Comparison of ENCODE assay signal across 37 cellular contexts in genomic region chr20:22536141-22536828, GRCh38. TPM values are rescaled to one million over a fixed set of nuclear protein-coding genes. Genes with fewer than 3 reads are reported as not detected.
"Had no signal": no experiment of that assay in that cellular context is flagged by ENCODE, and none has a peak within 500 bp of the region (broad histone marks: within the 10 kb centered on the region; RNA-seq: fewer than 3 reads in every experiment).

No MANE protein-coding gene starts in this region.

- H3K4me1 ChIP-seq: foreskin keratinocyte, gastroesophageal sphincter, heart right ventricle had no signal

- H3K27ac ChIP-seq: brain microvascular endothelial cell, coronary artery, dorsolateral prefrontal cortex, foreskin keratinocyte, gastroesophageal sphincter, heart right ventricle, hepatocyte, WERI-Rb-1 had no signal

- H3K36me3 ChIP-seq: brain microvascular endothelial cell, gastroesophageal sphincter, heart right ventricle, WERI-Rb-1 had no signal

- DNase-seq: activated B cell treated with CpG ODN at 0.5 μM for 24 hours; activated CD4-positive, alpha-beta T cell treated with anti-CD3 and anti-CD28 coated beads for 48 hours; activated CD4-positive, alpha-beta T cell treated with anti-CD3 and anti-CD28 coated beads, Interleukin-2, amount 50 U/mL, for 1 hour; activated CD4-positive, alpha-beta T cell treated with anti-CD3 and anti-CD28 coated beads, Interleukin-2, amount 50 U/mL, for 48 hours; activated CD8-positive, alpha-beta memory T cell treated with anti-CD3 and anti-CD28 coated beads for 24 hours; activated CD8-positive, alpha-beta T cell treated with anti-CD3 and anti-CD28 coated beads for 36 hours; activated effector memory CD4-positive, alpha-beta T cell treated with Interleukin-2 at 50 U/mL for 16 hours; activated gamma-delta T cell treated with Interleukin-2 at 50 U/mL for 16 hours; activated naive CD4-positive, alpha-beta T cell treated with anti-CD3 and anti-CD28 coated beads, Interleukin-2, amount 50 U/mL, for 16 hours; activated naive CD4-positive, alpha-beta T cell treated with Interleukin-2 at 50 U/mL for 16 hours; activated T-cell treated with anti-CD3 and anti-CD28 coated beads, Interleukin-2, amount 50 U/mL, for 4 hours; amniotic stem cell; anterior cingulate cortex; brain microvascular endothelial cell; dorsolateral prefrontal cortex; effector memory CD4-positive, alpha-beta T cell; endodermal cell; foreskin keratinocyte; heart right ventricle; T1000; WERI-Rb-1 had no signal

- FAIRE-seq: astrocyte, bronchial epithelial cell had no signal

- H2AFZ ChIP-seq: hepatocyte had no signal

- H3K27me3 ChIP-seq: brain microvascular endothelial cell had no signal

- H3K9me3 Mint-ChIP-seq: activated B cell treated with CpG ODN at 0.5 μM for 24 hours, endodermal cell had no signal

- H3K9me3 ChIP-seq: gastroesophageal sphincter, heart right ventricle had no signal

- H3K36me3 Mint-ChIP-seq: activated naive CD8-positive, alpha-beta T cell had no signal

- H3K4me2 ChIP-seq: hepatocyte had no signal

- H3K79me2 ChIP-seq: hepatocyte had no signal

- H3K27me3 Mint-ChIP-seq: activated B cell treated with CpG ODN at 0.5 μM for 24 hours; activated CD8-positive, alpha-beta T cell treated with anti-CD3 and anti-CD28 coated beads for 36 hours; activated naive CD8-positive, alpha-beta T cell; activated T-helper 17 cell treated with anti-CD3 and anti-CD28 coated beads, Interleukin-2, amount 50 U/mL, for 72 hours; central memory CD8-positive, alpha-beta T cell had no signal

- ATAC-seq: activated CD4-positive, CD25-positive, alpha-beta regulatory T cell treated with anti-CD3 and anti-CD28 coated beads, Interleukin-2, amount 50 U/mL, for 24 hours; activated CD8-positive, alpha-beta T cell treated with anti-CD3 and anti-CD28 coated beads for 36 hours; activated T-cell treated with anti-CD3 and anti-CD28 coated beads, Interleukin-2, amount 50 U/mL, for 4 hours; activated T-helper 17 cell treated with anti-CD3 and anti-CD28 coated beads, Interleukin-2, amount 50 U/mL, for 72 hours; esophagus mucosa; foreskin keratinocyte; gastroesophageal sphincter; heart right ventricle had no signal

- H3K4me1 Mint-ChIP-seq: activated B cell treated with CpG ODN at 0.5 μM for 24 hours; activated T-helper 17 cell treated with anti-CD3 and anti-CD28 coated beads, Interleukin-2, amount 50 U/mL, for 72 hours; central memory CD8-positive, alpha-beta T cell had no signal

- H3K27ac Mint-ChIP-seq: activated B cell treated with CpG ODN at 0.5 μM for 24 hours; activated CD8-positive, alpha-beta T cell treated with anti-CD3 and anti-CD28 coated beads for 36 hours; activated naive CD8-positive, alpha-beta T cell; activated T-helper 17 cell treated with anti-CD3 and anti-CD28 coated beads, Interleukin-2, amount 50 U/mL, for 72 hours; dendritic cell treated with granulocyte-macrophage colony-stimulating factor and Interleukin-4, amounts not matched to agents 40 ng/mL and 50 ng/mL, for 4 days; T-helper 2 cell treated with Interferon-gamma antibody and Interleukin-4, amounts not matched to agents 5 μg/mL and 100 μg/mL, for 36 hours had no signal

- H3K4me3 ChIP-seq: coronary artery, dorsolateral prefrontal cortex, gastroesophageal sphincter, heart right ventricle, hepatocyte had no signal

- H3K4me3 Mint-ChIP-seq: activated B cell treated with CpG ODN at 0.5 μM for 24 hours; activated CD8-positive, alpha-beta T cell treated with anti-CD3 and anti-CD28 coated beads for 36 hours; activated naive CD8-positive, alpha-beta T cell; activated T-cell treated with anti-CD3 and anti-CD28 coated beads, Interleukin-2, amount 50 U/mL, for 4 hours; activated T-helper 17 cell treated with anti-CD3 and anti-CD28 coated beads, Interleukin-2, amount 50 U/mL, for 72 hours; central memory CD8-positive, alpha-beta T cell; dendritic cell treated with granulocyte-macrophage colony-stimulating factor and Interleukin-4, amounts not matched to agents 40 ng/mL and 50 ng/mL, for 4 days; endodermal cell; T-helper 2 cell treated with Interferon-gamma antibody and Interleukin-4, amounts not matched to agents 5 μg/mL and 100 μg/mL, for 36 hours had no signal

RNA-seq across cellular contexts. Expression of gene FOXA2, which starts 48.1 kb away (rescaled TPM):
- total RNA-seq: activated B cell treated with CpG ODN at 0.5 μM for 24 hours; activated CD8-positive, alpha-beta T cell treated with anti-CD3 and anti-CD28 coated beads for 36 hours; activated T-cell treated with anti-CD3 and anti-CD28 coated beads, Interleukin-2, amount 50 U/mL, for 4 hours; activated T-helper 17 cell treated with anti-CD3 and anti-CD28 coated beads, Interleukin-2, amount 50 U/mL, for 72 hours; astrocyte; cardiac septum; cerebellum; dorsolateral prefrontal cortex; epithelial cell of proximal tubule; gastroesophageal sphincter; glomerular endothelial cell; heart right ventricle had no signal
- polyA plus RNA-seq: heart right ventricle had no signal
